In the genomic region with DNA sequence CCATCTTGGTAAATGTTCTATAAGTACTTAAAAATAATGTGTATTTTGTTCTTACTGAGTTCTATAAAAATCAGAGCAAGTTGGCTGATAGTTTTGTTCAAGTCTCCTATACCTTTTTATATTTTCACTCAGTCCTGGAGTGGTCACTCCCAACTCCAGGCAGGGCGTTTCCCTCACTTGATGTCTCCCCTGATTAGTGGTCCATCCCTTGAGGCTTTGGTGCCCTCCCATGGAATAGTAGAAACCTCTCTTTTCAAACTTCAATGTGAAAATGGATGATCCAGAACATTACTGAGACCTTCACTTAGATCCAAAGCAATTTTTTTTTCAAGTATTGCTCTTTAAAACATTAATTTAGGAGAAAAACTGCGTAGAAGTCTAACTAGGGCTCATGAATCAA, we compare ENCODE assay signal across 30 cellular contexts. TPM values are rescaled to one million over a fixed set of nuclear protein-coding genes. Genes with fewer than 3 reads are reported as not detected.
A peak's percentile ranks its signal among the peaks of the same experiment; 100 is the strongest.
DNase-seq lines count a peak whose midpoint lies in the region; ATAC-seq and TF ChIP-seq lines count a peak whose summit lies in the region.
"Had no signal": no experiment of that assay in that cellular context is flagged by ENCODE, and none has a peak within 500 bp of the region (broad histone marks: within the 10 kb centered on the region; RNA-seq: fewer than 3 reads in every experiment).

No MANE protein-coding gene starts in this region.

- H3K9me3 ChIP-seq in WERI-Rb-1 (ENCODE audit: severe bottlenecking) = no peaks in the 10 kb centered on the region
- H3K9me3 ChIP-seq: uterus had no signal

- no peak for TF ChIP-seq POLR2A in NB4 (IDR thresholded peaks at IDR 0.05; ENCODE audit: extremely low read depth, insufficient read length)

- no peak overlapping the region for H3K4me3 Mint-ChIP-seq in chondrocyte (ENCODE audit: unreplicated experiment)
- H3K4me3 Mint-ChIP-seq: activated CD4-positive, alpha-beta T cell treated with anti-CD3 and anti-CD28 coated beads, Interleukin-2, amount 10 ng/mL, durations not matched to agents 24 days and 14 days; brain; CD4-positive, alpha-beta memory T cell; naive B cell; stimulated activated naive CD8-positive, alpha-beta T cell treated with anti-CD3 and anti-CD28 coated beads, Interleukin-15, Interleukin-2, amounts not matched to agents 100 ng/mL and 50 ng/mL, for 24 hours had no signal

- H3K4me1 Mint-ChIP-seq in chondrocyte (ENCODE audit: low read depth) = no peaks in the 10 kb centered on the region
- H3K4me1 Mint-ChIP-seq: activated CD4-positive, alpha-beta T cell treated with anti-CD3 and anti-CD28 coated beads, Interleukin-2, amount 10 ng/mL, durations not matched to agents 24 days and 14 days; brain; CD4-positive, alpha-beta memory T cell; naive B cell had no signal

- H3K27me3 ChIP-seq in WERI-Rb-1 (ENCODE audit: insufficient read depth, low read depth, severe bottlenecking) = peaks cover 59% of the 10 kb centered on the region
- H3K27me3 ChIP-seq in foreskin keratinocyte = no peaks in the 10 kb centered on the region
- no peaks in the 10 kb centered on the region for H3K27me3 ChIP-seq in H7 (ENCODE audit: control insufficient read depth, insufficient read depth, low read length)
- H3K27me3 ChIP-seq: uterus had no signal

- H3K27ac ChIP-seq in WERI-Rb-1 (no peak overlapping the region), foreskin keratinocyte (no peak overlapping the region)
- H3K27ac ChIP-seq: uterus had no signal

- H3K4me1 ChIP-seq in foreskin keratinocyte = no peaks in the 10 kb centered on the region
- H3K4me1 ChIP-seq: uterus had no signal

- TF ChIP-seq CTCF in AG09309 (IDR thresholded peaks at IDR 0.05; ENCODE audit: control insufficient read depth, insufficient read depth, low read depth, low read length, missing control alignments) = peak; percentile 22
- no peak for TF ChIP-seq CTCF in NB4 (IDR thresholded peaks at IDR 0.05; ENCODE audit: low read depth, low read length)
- TF ChIP-seq CTCF in chondrocyte (IDR thresholded peaks at IDR 0.05) = peak; percentile 20
- peak; percentile 35 for TF ChIP-seq CTCF in fibroblast of the aortic adventitia (IDR thresholded peaks at IDR 0.05; ENCODE audit: insufficient read depth, low read length)
- TF ChIP-seq CTCF in WERI-Rb-1 (IDR thresholded peaks at IDR 0.05; ENCODE audit: low read depth, low read length) = no peak
- no peak for TF ChIP-seq CTCF in foreskin keratinocyte (conservative IDR thresholded peaks at IDR 0.05)

- H3K27me3 Mint-ChIP-seq in chondrocyte (ENCODE audit: low read depth) = peaks cover 30% of the 10 kb centered on the region

- no peak for ATAC-seq in foreskin keratinocyte
- ATAC-seq: GM12878, left ventricle myocardium superior had no signal

- DNase-seq in AG09309 (ENCODE audit: low read depth) = no peak
- DNase-seq in NB4 (ENCODE audit: low read depth) = peak; percentile 11
- no peak for DNase-seq in chondrocyte (ENCODE audit: low spot score)
- DNase-seq in fibroblast of the aortic adventitia (ENCODE audit: low read depth) = peak; percentile 45
- DNase-seq in WERI-Rb-1 = no peak
- no peak for DNase-seq in epidermal melanocyte (ENCODE audit: insufficient read length, low spot score)
- no peak for DNase-seq in foreskin keratinocyte
- DNase-seq in H7 = no peak
- DNase-seq: activated CD4-positive, alpha-beta T cell treated with anti-CD3 and anti-CD28 coated beads, Interleukin-2, amount 10 ng/mL, durations not matched to agents 24 days and 14 days; activated naive CD4-positive, alpha-beta T cell; activated T-cell treated with anti-CD3 and anti-CD28 coated beads, Interleukin-2, amount 50 U/mL, for 48 hours; CD4-positive, alpha-beta memory T cell; effector CD8-positive, alpha-beta T cell; GOT3; left ventricle myocardium superior; naive B cell; NCI-H1105; NCI-H187 treated with DMSO at 0.1 percent for 48 hours; NCI-H82; RPMI8226; uterus had no signal

- H3K36me3 ChIP-seq in WERI-Rb-1 (no peaks in the 10 kb centered on the region), H7 (replicated peaks; ENCODE audit: control insufficient read depth, insufficient read depth, low read length) (no peaks in the 10 kb centered on the region)
- H3K36me3 ChIP-seq: uterus had no signal

- no peaks in the 10 kb centered on the region for H3K9me3 Mint-ChIP-seq in chondrocyte (ENCODE audit: low read depth)
- H3K9me3 Mint-ChIP-seq: activated CD4-positive, alpha-beta T cell treated with anti-CD3 and anti-CD28 coated beads, Interleukin-2, amount 10 ng/mL, durations not matched to agents 24 days and 14 days; CD4-positive, alpha-beta memory T cell; stimulated activated naive CD8-positive, alpha-beta T cell treated with anti-CD3 and anti-CD28 coated beads, Interleukin-15, Interleukin-2, amounts not matched to agents 100 ng/mL and 50 ng/mL, for 24 hours had no signal

- no peak overlapping the region for H3K27ac Mint-ChIP-seq in chondrocyte (ENCODE audit: unreplicated experiment)
- H3K27ac Mint-ChIP-seq: activated CD4-positive, alpha-beta T cell treated with anti-CD3 and anti-CD28 coated beads, Interleukin-2, amount 10 ng/mL, durations not matched to agents 24 days and 14 days; brain; CD4-positive, alpha-beta memory T cell; naive B cell; stimulated activated naive CD8-positive, alpha-beta T cell treated with anti-CD3 and anti-CD28 coated beads, Interleukin-15, Interleukin-2, amounts not matched to agents 100 ng/mL and 50 ng/mL, for 24 hours had no signal

- H3K36me3 Mint-ChIP-seq in chondrocyte (ENCODE audit: low read depth) = no peaks in the 10 kb centered on the region
- H3K36me3 Mint-ChIP-seq: brain; CD4-positive, alpha-beta memory T cell; naive B cell had no signal

- H3K4me3 ChIP-seq in AG09309 (ENCODE audit: control insufficient read depth, low read depth, low read length) = no peak overlapping the region
- H3K4me3 ChIP-seq in NB4 (ENCODE audit: low read depth, low read length) = no peak overlapping the region
- no peak overlapping the region for H3K4me3 ChIP-seq in fibroblast of the aortic adventitia (ENCODE audit: low read depth, low read length)
- no peak overlapping the region for H3K4me3 ChIP-seq in WERI-Rb-1 (ENCODE audit: low read depth, low read length)
- H3K4me3 ChIP-seq in H7 (ENCODE audit: insufficient read depth, low read depth, low read length) = no peak overlapping the region
- H3K4me3 ChIP-seq: GM12878, uterus had no signal

RNA-seq across cellular contexts. Expression of a gene that starts 25.0 kb away (rescaled TPM):
- total RNA-seq in chondrocyte (not detected in 3 replicates), fibroblast of the aortic adventitia (ENCODE audit: low replicate concordance) (not detected in 2 replicates), foreskin keratinocyte (not detected in 2 replicates)
- not detected in 2 replicates for polyA plus RNA-seq in foreskin keratinocyte
- total RNA-seq in H7 (2014; rRNA removed; shearing (Covaris generic)) = not detected in 2 replicates
- total RNA-seq: activated CD4-positive, alpha-beta T cell treated with anti-CD3 and anti-CD28 coated beads, Interleukin-2, amount 10 ng/mL, durations not matched to agents 24 days and 14 days; CD4-positive, alpha-beta memory T cell; Daoy; glomerular endothelial cell; GM12878; M059J; T-helper 2 cell treated with Interferon-gamma antibody and Interleukin-4, amounts not matched to agents 100 ng/mL and 5 ng/mL, for 36 hours; uterus had no signal
- polyA plus RNA-seq: adipose tissue; CD4-positive, alpha-beta memory T cell; esophagus; GM12878 had no signal

Comparison
In these comparisons a context has a peak if more than half of its experiments do, and no peak if none do; other contexts are left out.
1. DNase-seq: peak in NB4 (single experiment) and fibroblast of the aortic adventitia (single experiment); none in AG09309 (single experiment), chondrocyte (single experiment), WERI-Rb-1 (single experiment), epidermal melanocyte (single experiment), foreskin keratinocyte (0 of 2) and H7 (single experiment).
2. CTCF ChIP-seq: peak in AG09309 (single experiment), chondrocyte (single experiment) and fibroblast of the aortic adventitia (single experiment); none in NB4 (single experiment), WERI-Rb-1 (single experiment) and foreskin keratinocyte (single experiment).